Comparison of ENCODE assay signal across 31 cellular contexts in genomic region chrX:71823391-71824057, GRCh38.
"Had no signal": no experiment of that assay in that cellular context is flagged by ENCODE, and none has a peak within 500 bp of the region (broad histone marks: within the 10 kb centered on the region; RNA-seq: fewer than 3 reads in every experiment).

No MANE protein-coding gene starts in this region.

- H3K36me3 Mint-ChIP-seq: activated naive CD4-positive, alpha-beta T cell treated with anti-CD3 and anti-CD28 coated beads, Interleukin-2, amount 50 U/mL, for 24 hours; activated naive CD8-positive, alpha-beta T cell treated with anti-CD3 and anti-CD28 coated beads, Interleukin-2, amount 10 ng/mL, durations not matched to agents 7 days and 5 days; brain had no signal

- H3K27ac ChIP-seq: Peyer's patch, SJSA1 had no signal

- H3K4me1 ChIP-seq: Peyer's patch, SJSA1 had no signal

- H3K4me2 ChIP-seq: SK-N-SH had no signal

- H3K27me3 ChIP-seq: Peyer's patch, SJSA1 had no signal

- H3K9me3 Mint-ChIP-seq: activated CD4-positive, alpha-beta T cell treated with anti-CD3 and anti-CD28 coated beads, Interleukin-2, amount 10 ng/mL, durations not matched to agents 7 days and 5 days; activated naive CD4-positive, alpha-beta T cell treated with anti-CD3 and anti-CD28 coated beads, Interleukin-2, amount 50 U/mL, for 24 hours; activated T-cell treated with anti-CD3 and anti-CD28 coated beads, Interleukin-2, amount 50 U/mL, for 24 hours; activated T-helper 2 cell treated with anti-CD3 and anti-CD28 coated beads, Interferon-gamma antibody, Interleukin-2, Interleukin-4, amounts not matched to agents 10 μg/mL and 5 μg/mL and 100 μg/mL, durations not matched to agents 14 hours and 24 hours and 36 hours; central memory CD8-positive, alpha-beta T cell; T-helper 1 cell treated with Interleukin-12 subunit alpha and Interleukin-12 subunit beta and Interleukin-4 antibody, amounts not matched to agents 30 μg/mL and 1 μg/mL, for 36 hours; T-helper 2 cell treated with Interferon-gamma antibody and Interleukin-4, amounts not matched to agents 5 μg/mL and 100 μg/mL, for 36 hours had no signal

- H3K36me3 ChIP-seq: Peyer's patch, SJSA1 had no signal

- H3K9me3 ChIP-seq: Peyer's patch, SJSA1, SK-N-SH had no signal

- H3K4me3 ChIP-seq: Peyer's patch, SJSA1 had no signal

- H3K27me3 Mint-ChIP-seq: activated CD4-positive, alpha-beta T cell treated with anti-CD3 and anti-CD28 coated beads for 36 hours; activated naive CD4-positive, alpha-beta T cell treated with anti-CD3 and anti-CD28 coated beads, Interleukin-2, amount 50 U/mL, for 24 hours; activated naive CD8-positive, alpha-beta T cell treated with anti-CD3 and anti-CD28 coated beads, Interleukin-2, amount 10 ng/mL, durations not matched to agents 7 days and 5 days had no signal

- H3K27ac Mint-ChIP-seq: activated CD4-positive, alpha-beta T cell treated with anti-CD3 and anti-CD28 coated beads for 36 hours; activated CD4-positive, alpha-beta T cell treated with anti-CD3 and anti-CD28 coated beads, Interleukin-2, amount 10 ng/mL, durations not matched to agents 7 days and 5 days; activated CD8-positive, alpha-beta T cell treated with anti-CD3 and anti-CD28 coated beads, Interleukin-2, amount 10 ng/mL, durations not matched to agents 7 days and 5 days; activated naive CD4-positive, alpha-beta T cell treated with anti-CD3 and anti-CD28 coated beads, Interleukin-2, amount 50 U/mL, for 24 hours; activated naive CD8-positive, alpha-beta T cell treated with anti-CD3 and anti-CD28 coated beads, Interleukin-2, amount 10 ng/mL, durations not matched to agents 7 days and 5 days; activated T-cell treated with anti-CD3 and anti-CD28 coated beads, Interleukin-2, amount 50 U/mL, for 24 hours; activated T-helper 2 cell treated with anti-CD3 and anti-CD28 coated beads, Interferon-gamma antibody, Interleukin-2, Interleukin-4, amounts not matched to agents 10 μg/mL and 5 μg/mL and 100 μg/mL, durations not matched to agents 14 hours and 24 hours and 36 hours; brain; IgD-negative memory B cell; T-helper 1 cell treated with Interleukin-12 subunit alpha and Interleukin-12 subunit beta and Interleukin-4 antibody, amounts not matched to agents 30 μg/mL and 1 μg/mL, for 36 hours; T-helper 2 cell treated with Interferon-gamma antibody and Interleukin-4, amounts not matched to agents 5 μg/mL and 100 μg/mL, for 36 hours had no signal

- FAIRE-seq: TTC549 had no signal

- H3K4me3 Mint-ChIP-seq: activated CD4-positive, alpha-beta T cell treated with anti-CD3 and anti-CD28 coated beads for 36 hours; activated CD4-positive, alpha-beta T cell treated with anti-CD3 and anti-CD28 coated beads, Interleukin-2, amount 10 ng/mL, durations not matched to agents 7 days and 5 days; activated CD8-positive, alpha-beta T cell treated with anti-CD3 and anti-CD28 coated beads, Interleukin-2, amount 10 ng/mL, durations not matched to agents 7 days and 5 days; activated naive CD4-positive, alpha-beta T cell treated with anti-CD3 and anti-CD28 coated beads, Interleukin-2, amount 50 U/mL, for 24 hours; activated naive CD8-positive, alpha-beta T cell treated with anti-CD3 and anti-CD28 coated beads, Interleukin-2, amount 10 ng/mL, durations not matched to agents 7 days and 5 days; activated T-cell treated with anti-CD3 and anti-CD28 coated beads, Interleukin-2, amount 50 U/mL, for 24 hours; brain; central memory CD8-positive, alpha-beta T cell; IgD-negative memory B cell; T-helper 1 cell treated with Interleukin-12 subunit alpha and Interleukin-12 subunit beta and Interleukin-4 antibody, amounts not matched to agents 30 μg/mL and 1 μg/mL, for 36 hours; T-helper 2 cell treated with Interferon-gamma antibody and Interleukin-4, amounts not matched to agents 5 μg/mL and 100 μg/mL, for 36 hours had no signal

- H3K9ac ChIP-seq: SK-N-SH had no signal

- H3K4me1 Mint-ChIP-seq: activated CD4-positive, alpha-beta T cell treated with anti-CD3 and anti-CD28 coated beads for 36 hours; activated CD4-positive, alpha-beta T cell treated with anti-CD3 and anti-CD28 coated beads, Interleukin-2, amount 10 ng/mL, durations not matched to agents 7 days and 5 days; activated naive CD4-positive, alpha-beta T cell treated with anti-CD3 and anti-CD28 coated beads, Interleukin-2, amount 50 U/mL, for 24 hours; activated naive CD8-positive, alpha-beta T cell treated with anti-CD3 and anti-CD28 coated beads, Interleukin-2, amount 10 ng/mL, durations not matched to agents 7 days and 5 days; brain; central memory CD8-positive, alpha-beta T cell; IgD-negative memory B cell had no signal

- DNase-seq: activated CD4-positive, alpha-beta T cell treated with anti-CD3 and anti-CD28 coated beads, Interleukin-2, amount 10 ng/mL, durations not matched to agents 7 days and 5 days; activated CD8-positive, alpha-beta T cell treated with anti-CD3 and anti-CD28 coated beads, Interleukin-2, amount 10 ng/mL, durations not matched to agents 7 days and 5 days; activated gamma-delta T cell; activated naive CD4-positive, alpha-beta T cell treated with Interleukin-2 at 50 U/mL for 16 hours; activated naive CD8-positive, alpha-beta T cell treated with anti-CD3 and anti-CD28 coated beads, Interleukin-2, amount 10 ng/mL, durations not matched to agents 7 days and 5 days; activated T-cell treated with anti-CD3 and anti-CD28 coated beads, Interleukin-2, amount 50 U/mL, for 24 hours; amygdala; Kasumi-1; KG1; MM.1S; NCI-H1105; NCI-H1436; NCI-H1694; NCI-H2029; NCI-H345; NCI-H524 treated with DMSO at 0.1 percent for 48 hours; PC-3; Peyer's patch; RPMI8226; SHP77 treated with DMSO at 0.1 percent for 48 hours; SK-N-SH had no signal
